In the genomic region with DNA sequence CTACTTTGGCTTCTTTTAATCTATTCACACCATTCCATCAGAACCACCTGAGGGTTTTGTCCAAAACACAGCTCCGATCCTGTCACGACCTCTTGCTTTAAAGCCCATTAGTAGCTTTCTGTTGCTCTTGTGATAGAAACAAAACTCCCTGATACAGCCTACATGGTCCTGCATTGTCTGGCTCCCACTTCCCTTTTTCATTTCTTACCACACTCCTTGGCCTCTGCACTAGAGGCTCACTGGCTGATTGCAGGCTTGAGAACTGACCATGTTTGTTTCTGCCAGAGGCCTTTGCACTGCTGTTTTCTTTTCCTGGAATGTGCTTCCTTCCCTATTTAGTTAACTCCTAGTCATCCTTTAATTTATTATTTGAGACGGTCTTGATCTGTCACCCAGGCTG, we compare ENCODE assay signal across 11 cellular contexts. TPM values are rescaled to one million over a fixed set of nuclear protein-coding genes. Genes with fewer than 3 reads are reported as not detected.
DNase-seq lines count a peak whose midpoint lies in the region; ATAC-seq, FAIRE-seq and TF ChIP-seq lines count a peak whose summit lies in the region.
"Had no signal": no experiment of that assay in that cellular context is flagged by ENCODE, and none has a peak within 500 bp of the region (broad histone marks: within the 10 kb centered on the region; RNA-seq: fewer than 3 reads in every experiment).

No MANE protein-coding gene starts in this region.

- no peaks in the 10 kb centered on the region for H3K9me3 Mint-ChIP-seq in chondrocyte (ENCODE audit: low read depth)
- no peaks in the 10 kb centered on the region for H3K9me3 Mint-ChIP-seq in osteocyte (ENCODE audit: unreplicated experiment)

- TF ChIP-seq CTCF in GM10266 (IDR thresholded peaks at IDR 0.05; ENCODE audit: control insufficient read depth, insufficient read depth, low read depth, missing control alignments) (no peak), chondrocyte (IDR thresholded peaks at IDR 0.05) (no peak), osteocyte (IDR thresholded peaks at IDR 0.05) (no peak), WERI-Rb-1 (IDR thresholded peaks at IDR 0.05; ENCODE audit: low read depth, low read length) (no peak)

- H3K36me3 ChIP-seq in WERI-Rb-1, result peaks cover 93% of the 10 kb centered on the region

- ATAC-seq in GM19463 (IDR thresholded peaks at IDR 0.05; ENCODE audit: unreplicated experiment), result peak; percentile 83
- peak; percentile 76 for ATAC-seq in HG03175 (IDR thresholded peaks at IDR 0.05; ENCODE audit: unreplicated experiment)

- no peaks in the 10 kb centered on the region for H3K27me3 ChIP-seq in WERI-Rb-1 (ENCODE audit: insufficient read depth, low read depth, severe bottlenecking)
- H3K27me3 ChIP-seq: adrenal gland had no signal

- H3K27me3 Mint-ChIP-seq in chondrocyte (ENCODE audit: low read depth) (no peaks in the 10 kb centered on the region), osteocyte (ENCODE audit: unreplicated experiment) (no peaks in the 10 kb centered on the region)

- H3K27ac Mint-ChIP-seq in chondrocyte (ENCODE audit: unreplicated experiment) (peak overlapping the region; percentile 37), osteocyte (ENCODE audit: unreplicated experiment) (no peak overlapping the region)

- H3K4me1 Mint-ChIP-seq in chondrocyte (ENCODE audit: low read depth) (peaks cover 47% of the 10 kb centered on the region), osteocyte (ENCODE audit: unreplicated experiment) (peaks cover 25% of the 10 kb centered on the region)

- H3K36me3 Mint-ChIP-seq in chondrocyte (ENCODE audit: low read depth) (peaks cover 52% of the 10 kb centered on the region), osteocyte (ENCODE audit: unreplicated experiment) (peaks cover 77% of the 10 kb centered on the region)

- no peak overlapping the region for H3K4me3 ChIP-seq in WERI-Rb-1 (ENCODE audit: low read depth, low read length)
- H3K4me3 ChIP-seq: adrenal gland had no signal

- no peak for FAIRE-seq in RCC 7860 (lab: Jason Lieb, UNC)

- no peak overlapping the region for H3K4me3 Mint-ChIP-seq in chondrocyte (ENCODE audit: unreplicated experiment)
- H3K4me3 Mint-ChIP-seq in osteocyte (ENCODE audit: unreplicated experiment), result no peak overlapping the region

- DNase-seq in GM10266 (ENCODE audit: extremely low spot score) (peak; percentile 42), chondrocyte (ENCODE audit: low spot score) (no peak), osteocyte (ENCODE audit: extremely low spot score, unreplicated experiment) (no peak), RCC 7860 (ENCODE audit: low spot score) (no peak), WERI-Rb-1 (no peak), RKO (ENCODE audit: low spot score) (no peak)
- DNase-seq: NCI-H1694 treated with DMSO at 0.1 percent for 48 hours, T-helper 2 cell had no signal

- no peak overlapping the region for H3K27ac ChIP-seq in WERI-Rb-1

- H3K9me3 ChIP-seq in WERI-Rb-1 (ENCODE audit: severe bottlenecking), result no peaks in the 10 kb centered on the region
- H3K9me3 ChIP-seq: adrenal gland had no signal

RNA-seq across cellular contexts. Expression of gene IST1, which starts 23.7 kb away (rescaled TPM):
- total RNA-seq in chondrocyte (172 to 174 TPM (median 172 TPM) in 3 replicates), osteocyte (230 and 233 TPM in 2 replicates)

RNA-seq across cellular contexts. Expression of gene ZNF821, which starts 35.1 kb away (rescaled TPM):
- 10.6 to 12.0 TPM (median 11.2 TPM) in 3 replicates for total RNA-seq in chondrocyte
- total RNA-seq in osteocyte, result 13.2 and 14.1 TPM in 2 replicates
